8 cellular contexts compared by ENCODE assay signal in genomic region chr6:30725713-30726505, GRCh38. TPM values are rescaled to one million over a fixed set of nuclear protein-coding genes. Genes with fewer than 3 reads are reported as not detected.
DNase-seq lines count a peak whose midpoint lies in the region; ATAC-seq and FAIRE-seq lines count a peak whose summit lies in the region.

No MANE protein-coding gene starts in this region.

- no peak for ATAC-seq in HG03378 (IDR thresholded peaks at IDR 0.05; ENCODE audit: unreplicated experiment)
- ATAC-seq in HG03571 (IDR thresholded peaks at IDR 0.05; ENCODE audit: unreplicated experiment): no peak
- no peak for ATAC-seq in GM21717 (IDR thresholded peaks at IDR 0.05; ENCODE audit: unreplicated experiment)

- FAIRE-seq in G401.6 (lab: Jason Lieb, UNC): peak; percentile 96

- H2AFZ ChIP-seq in ACC112 (ENCODE audit: low read length, unreplicated experiment): no peak overlapping the region

- no peaks in the 10 kb centered on the region for H3K27me3 ChIP-seq in ACC112 (ENCODE audit: insufficient read depth, low read length)

- peak overlapping the region; percentile 61 for H3K27ac ChIP-seq in ACC112 (ENCODE audit: low read depth, low read length)

- DNase-seq in SK-N-DZ (ENCODE audit: low spot score): peak; percentile 57
- DNase-seq in fibroblast of gingiva (ENCODE audit: low read depth): peak; percentile 27
- no peak for DNase-seq in NCI-H1694 (lab: John Stamatoyannopoulos, UW)

- H3K79me2 ChIP-seq in ACC112 (ENCODE audit: control insufficient read depth, insufficient read depth, low read length, unreplicated experiment): peaks cover 37% of the 10 kb centered on the region

- H3K36me3 ChIP-seq in ACC112 (ENCODE audit: insufficient read depth, low read length): peaks cover 35% of the 10 kb centered on the region

- H3K4me1 ChIP-seq in ACC112 (ENCODE audit: control insufficient read depth, insufficient read depth, low read length, unreplicated experiment): peaks cover 40% of the 10 kb centered on the region

- H3K4me3 ChIP-seq in ACC112 (ENCODE audit: low read depth, low read length): no peak overlapping the region

RNA-seq across cellular contexts. Expression of gene TUBB, which starts 5.8 kb away (rescaled TPM):
- polyA plus RNA-seq in SK-N-DZ (2014; cell fraction: cytosol; rRNA removed): 1,702 and 1,814 TPM in 2 replicates
- polyA plus RNA-seq in SK-N-DZ (2014; cell fraction: nucleus; rRNA removed): 586 and 640 TPM in 2 replicates

RNA-seq across cellular contexts. Expression of gene MDC1, which starts 8.8 kb away (rescaled TPM):
- polyA plus RNA-seq in SK-N-DZ (2014; cell fraction: cytosol; rRNA removed): 16.8 and 18.7 TPM in 2 replicates
- 28.1 and 83.2 TPM in 2 replicates for polyA plus RNA-seq in SK-N-DZ (2014; cell fraction: nucleus; rRNA removed)

RNA-seq across cellular contexts. Expression of gene FLOT1, which starts 16.6 kb away (rescaled TPM):
- 156 and 180 TPM in 2 replicates for polyA plus RNA-seq in SK-N-DZ (2014; cell fraction: cytosol; rRNA removed)
- 130 and 150 TPM in 2 replicates for polyA plus RNA-seq in SK-N-DZ (2014; cell fraction: nucleus; rRNA removed)

RNA-seq across cellular contexts. Expression of gene IER3, which starts 18.4 kb away (rescaled TPM):
- 2.7 and 4.1 TPM in 2 replicates for polyA plus RNA-seq in SK-N-DZ (2014; cell fraction: cytosol; rRNA removed)
- 1.2 and 3.6 TPM in 2 replicates for polyA plus RNA-seq in SK-N-DZ (2014; cell fraction: nucleus; rRNA removed)

RNA-seq across cellular contexts. Expression of gene NRM, which starts 35.1 kb away (rescaled TPM):
- 27.6 and 35.7 TPM in 2 replicates for polyA plus RNA-seq in SK-N-DZ (2014; cell fraction: cytosol; rRNA removed)
- 26.0 and 29.3 TPM in 2 replicates for polyA plus RNA-seq in SK-N-DZ (2014; cell fraction: nucleus; rRNA removed)
